In the genomic region with DNA sequence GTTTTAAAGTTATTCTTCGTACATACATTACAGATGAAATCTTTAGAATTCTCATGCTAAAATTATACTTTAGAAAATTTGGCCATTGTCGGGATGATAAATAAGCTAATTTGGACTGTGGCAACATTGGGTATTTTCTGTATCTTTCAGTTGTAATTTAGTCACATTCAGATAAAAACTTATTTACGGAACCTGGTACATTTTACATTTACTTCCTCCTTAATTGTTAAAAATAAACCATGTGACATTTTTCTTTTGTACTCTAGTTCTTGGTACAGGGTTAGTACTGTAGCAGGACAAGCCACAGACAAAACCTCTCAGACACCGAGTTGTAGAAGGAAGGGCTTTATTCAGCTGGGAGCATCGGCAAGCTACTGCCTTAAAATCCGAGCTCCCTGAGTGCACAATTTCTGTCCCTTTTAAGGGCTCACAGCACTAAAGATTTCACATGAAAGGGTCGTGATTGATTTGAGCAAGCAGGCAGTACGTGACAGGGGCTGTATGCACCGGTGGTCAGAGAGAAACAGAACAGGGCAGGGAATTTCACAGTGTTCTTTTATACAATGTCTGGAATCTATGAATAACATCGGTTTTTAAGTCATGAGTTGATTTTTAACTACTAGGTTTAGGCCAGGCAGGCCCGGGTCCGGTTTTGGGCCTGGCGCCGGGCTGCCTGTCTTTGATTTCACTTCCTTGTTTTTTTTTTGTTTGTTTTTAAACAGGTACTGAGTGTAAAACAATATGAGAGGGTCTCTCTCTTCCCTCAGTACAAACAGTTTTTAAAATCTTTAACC, we compare ENCODE assay signal across 11 cellular contexts. TPM values are rescaled to one million over a fixed set of nuclear protein-coding genes. Genes with fewer than 3 reads are reported as not detected.
A peak's percentile ranks its signal among the peaks of the same experiment; 100 is the strongest.
DNase-seq lines count a peak whose midpoint lies in the region; ATAC-seq, FAIRE-seq and TF ChIP-seq lines count a peak whose summit lies in the region.
"Not testable (repeated sequence)": the region's sequence is repeated elsewhere in the genome, so short reads cannot be mapped to it uniquely, and the experiment has no call there.
"Had no signal": no experiment of that assay in that cellular context is flagged by ENCODE, and none has a peak within 500 bp of the region (broad histone marks: within the 10 kb centered on the region; RNA-seq: fewer than 3 reads in every experiment).

No MANE protein-coding gene starts in this region.

- H3K9ac ChIP-seq in NT2/D1 (ENCODE audit: insufficient read length, low read depth) (peak overlapping the region; percentile 42), GM12878 (ENCODE audit: control insufficient read depth, insufficient read depth, low read length) (peak overlapping the region; percentile 60)
- H3K9ac ChIP-seq in mesendoderm (ENCODE audit: low read length) = not testable (repeated sequence)

- SMC1A ChIA-PET in GM12878 (lab: Charles Lee; ENCODE audit: uncharacterized antibody, unreplicated experiment) = interaction anchor here (0.6 to 1.0 kb wide), 2 partner anchors 51 to 52 kb away, joined by 3 read pairs; no protein-coding TSS in a partner anchor

- not testable (repeated sequence) for FAIRE-seq in GM12878 (lab: Jason Lieb, UNC)

- CTCF ChIA-PET in activated CD4-positive, alpha-beta T cell treated with anti-CD3 and anti-CD28 coated beads, Interleukin-2, amount 10 ng/mL, durations not matched to agents 7 days and 5 days (lab: Charles Lee) = interaction anchor here (1.2 kb wide), 1 partner anchor 125 kb away, joined by 3 read pairs; no protein-coding TSS in a partner anchor
- CTCF ChIA-PET in GM12878 (lab: Yijun Ruan, JAX) = interaction anchor here (1.0 to 1.5 kb wide), 3 partner anchors 8 to 98 kb away, joined by 3 to 4 read pairs (median 4); no protein-coding TSS in a partner anchor

- H4K5ac ChIP-seq in mesendoderm (ENCODE audit: low read length) = not testable (repeated sequence)

- TF ChIP-seq CTCF in GM06990 (IDR thresholded peaks at IDR 0.05; ENCODE audit: insufficient read depth, low read length, poor library complexity, severe bottlenecking); GM12878 (IDR thresholded peaks at IDR 0.05 in 2 of 3, conservative IDR thresholded peaks at IDR 0.05 in 1 of 3; ENCODE audit: control insufficient read depth in 2 of 3, extremely low read depth in 1 of 3, insufficient read depth in 1 of 3, low read depth in 3 of 3, low read length in 3 of 3); esophagus squamous epithelium (IDR thresholded peaks at IDR 0.05); upper lobe of right lung (IDR thresholded peaks at IDR 0.05): not testable (repeated sequence)

- POLR2A ChIA-PET in activated CD4-positive, alpha-beta T cell treated with anti-CD3 and anti-CD28 coated beads, Interleukin-2, amount 10 ng/mL, durations not matched to agents 7 days and 5 days (lab: Charles Lee); GM12878 (lab: Charles Lee): not testable (repeated sequence)

- H3K9me3 ChIP-seq in NT2/D1 (ENCODE audit: insufficient read depth, low read length); GM12878 (replicated peaks; ENCODE audit: control insufficient read depth, insufficient read depth, low read length); esophagus squamous epithelium; upper lobe of right lung: not testable (repeated sequence)

- not testable (repeated sequence) for H3K4ac ChIP-seq in mesendoderm (ENCODE audit: low read depth, low read length)

- H3K36me3 ChIP-seq in GM06990 (ENCODE audit: control insufficient read depth, insufficient read depth, low read length); mesendoderm (ENCODE audit: control insufficient read depth, insufficient read depth, low read length): not testable (repeated sequence)
- peaks cover 51% of the 10 kb centered on the region for H3K36me3 ChIP-seq in NT2/D1 (ENCODE audit: insufficient read depth, insufficient read length, low read length)
- peaks cover 5 to 18% of the 10 kb centered on the region in 2 experiments; a peak in 3 of 4 replicates for H3K36me3 ChIP-seq in GM12878 (ENCODE audit: control insufficient read depth in 2 of 2, insufficient read depth in 2 of 2, low read length in 1 of 2)
- H3K36me3 ChIP-seq in esophagus squamous epithelium = peaks cover 11 to 47% (median 20%) of the 10 kb centered on the region in 3 donors
- H3K36me3 ChIP-seq in upper lobe of right lung = peaks cover 40% of the 10 kb centered on the region

- intact Hi-C loops in GM12878 (cut with micrococcal nuclease; ENCODE audit: unreplicated experiment); esophagus squamous epithelium (cut with DNase I); sciatic nerve (cut with DNase I); upper lobe of right lung (cut with DNase I): not testable (repeated sequence)

- not testable (repeated sequence) for H2BK5ac ChIP-seq in mesendoderm (ENCODE audit: low read length)

- RAD21 ChIA-PET in GM12878 (lab: Charles Lee; ENCODE audit: unreplicated experiment) = interaction anchor here (0.9 to 1.2 kb wide), 2 partner anchors 51 to 122 kb away, joined by 3 to 7 read pairs; no protein-coding TSS in a partner anchor

- H3K4me3 Mint-ChIP-seq in activated CD4-positive, alpha-beta T cell treated with anti-CD3 and anti-CD28 coated beads, Interleukin-2, amount 10 ng/mL, durations not matched to agents 7 days and 5 days = peak overlapping the region; percentile 84

- peaks cover 46% of the 10 kb centered on the region for H3K36me3 Mint-ChIP-seq in activated CD4-positive, alpha-beta T cell treated with anti-CD3 and anti-CD28 coated beads, Interleukin-2, amount 10 ng/mL, durations not matched to agents 7 days and 5 days (ENCODE audit: low read depth)

- not testable (repeated sequence) for H2AFZ ChIP-seq in GM12878 (ENCODE audit: control insufficient read depth, low read depth, low read length)

- not testable (repeated sequence) for DNase-seq in GM06990 (ENCODE audit: extremely low read depth, insufficient read length); NT2/D1 (ENCODE audit: low read depth, low spot score); activated CD4-positive, alpha-beta T cell treated with anti-CD3 and anti-CD28 coated beads, Interleukin-2, amount 10 ng/mL, durations not matched to agents 7 days and 5 days; GM12878 (ENCODE audit: low read depth, low spot score); esophagus squamous epithelium (lab: John Stamatoyannopoulos, UW); mesendoderm; upper lobe of right lung
- DNase-seq in sciatic nerve (ENCODE audit: low spot score) = peak; percentile 12

- not testable (repeated sequence) for H4K8ac ChIP-seq in mesendoderm (ENCODE audit: low read depth, low read length)

- H4K20me1 ChIP-seq in GM12878 (ENCODE audit: control insufficient read depth, insufficient read depth) = not testable (repeated sequence)

- not testable (repeated sequence) for H3K9me3 Mint-ChIP-seq in activated CD4-positive, alpha-beta T cell treated with anti-CD3 and anti-CD28 coated beads, Interleukin-2, amount 10 ng/mL, durations not matched to agents 7 days and 5 days

- H3K27me3 ChIP-seq in GM06990 (replicated peaks; ENCODE audit: control insufficient read depth, insufficient read depth, low read length); NT2/D1 (ENCODE audit: insufficient read depth, insufficient read length); GM12878 (replicated peaks in 1 of 2; ENCODE audit: control insufficient read depth in 2 of 2, insufficient read depth in 2 of 2, low read length in 1 of 2); esophagus squamous epithelium; mesendoderm (ENCODE audit: insufficient read depth, low read length, poor library complexity); upper lobe of right lung: not testable (repeated sequence)

- peak overlapping the region; percentile 97 for H3K27ac Mint-ChIP-seq in activated CD4-positive, alpha-beta T cell treated with anti-CD3 and anti-CD28 coated beads, Interleukin-2, amount 10 ng/mL, durations not matched to agents 7 days and 5 days

- H3K4me3 ChIP-seq in GM06990 (replicated peaks; ENCODE audit: low read depth, low read length) = peak overlapping the region; percentile 73
- H3K4me3 ChIP-seq in NT2/D1 (ENCODE audit: insufficient read length, low read depth); mesendoderm (ENCODE audit: low read length): not testable (repeated sequence)
- H3K4me3 ChIP-seq in GM12878 = peak overlapping the region; percentile 80
- H3K4me3 ChIP-seq in esophagus squamous epithelium = peak overlapping the region; percentile 2 to 61 (median 20)
- peak overlapping the region; percentile 34 for H3K4me3 ChIP-seq in upper lobe of right lung

- not testable (repeated sequence) for H3K18ac ChIP-seq in mesendoderm (ENCODE audit: low read length)

- H3K56ac ChIP-seq in mesendoderm (ENCODE audit: low read length) = peak overlapping the region; percentile 36

- H2AK5ac ChIP-seq in mesendoderm (ENCODE audit: low read length) = not testable (repeated sequence)

- TF ChIP-seq EP300 in GM12878 (IDR thresholded peaks at IDR 0.05; ENCODE audit: borderline replicate concordance in 1 of 2, control insufficient read depth in 1 of 2, low read depth in 2 of 2, low read length in 2 of 2) = not testable (repeated sequence)

- BruUV-seq in GM12878 (replicated peaks; lab: Mats Ljungman, UMichigan) = not testable (repeated sequence)

- H3K79me2 ChIP-seq in GM12878 (ENCODE audit: control insufficient read depth, insufficient read depth, low read length) = peaks cover 60% of the 10 kb centered on the region
- H3K79me2 ChIP-seq in mesendoderm (ENCODE audit: control insufficient read depth, insufficient read depth, low read length) = peaks cover 31% of the 10 kb centered on the region

- peak overlapping the region; percentile 98 for H3K4me2 ChIP-seq in GM12878 (ENCODE audit: control insufficient read depth, insufficient read depth)
- H3K4me2 ChIP-seq in mesendoderm (ENCODE audit: low read length) = not testable (repeated sequence)

- TF ChIP-seq RAD21 in GM12878 (IDR thresholded peaks at IDR 0.05; ENCODE audit: insufficient read depth, low read depth, low read length) = not testable (repeated sequence)

- not testable (repeated sequence) for H2BK120ac ChIP-seq in mesendoderm (ENCODE audit: low read depth, low read length)

- H3K23ac ChIP-seq in mesendoderm (ENCODE audit: low read length) = not testable (repeated sequence)

- H3K27ac ChIP-seq in GM12878 (ENCODE audit: control insufficient read depth, insufficient read depth) (peak overlapping the region; percentile 88), esophagus squamous epithelium (peak overlapping the region; percentile 89 to 98 (median 97)), upper lobe of right lung (peak overlapping the region; percentile 87)
- H3K27ac ChIP-seq in mesendoderm (ENCODE audit: low read depth, low read length) = not testable (repeated sequence)

- TF ChIP-seq POLR2A in GM12878 (IDR thresholded peaks at IDR 0.05; ENCODE audit: low read depth, low read length) = not testable (repeated sequence)
- peak in 1 of 4 donors; percentile 17 for TF ChIP-seq POLR2A in esophagus squamous epithelium (IDR thresholded peaks at IDR 0.05)

- in situ Hi-C loops in GM12878 (cut with MboI) = not testable (repeated sequence)

- WGBS in GM12878 (ENCODE audit: insufficient coverage, insufficient replicate concordance, low lambda C conversion rate, missing lambda C conversion rate) = 1% methylated on average over 14 of the region's 14 CpGs
- WGBS in esophagus squamous epithelium, 2 donors = 43 to 53% methylated on average over 14 of the region's 14 CpGs
- no CpG with 5 or more reads among the region's 14 CpGs for WGBS in mesendoderm (ENCODE audit: extremely low coverage, insufficient coverage, low lambda C conversion rate)

- H3K4me1 ChIP-seq in NT2/D1 (ENCODE audit: insufficient read depth, insufficient read length); mesendoderm (ENCODE audit: control insufficient read depth, low read depth, low read length): not testable (repeated sequence)
- peaks cover 18% of the 10 kb centered on the region for H3K4me1 ChIP-seq in GM12878 (ENCODE audit: control insufficient read depth, insufficient read depth, low read length)
- H3K4me1 ChIP-seq in esophagus squamous epithelium = peaks cover 21 to 58% (median 27%) of the 10 kb centered on the region in 3 donors
- peaks cover 30% of the 10 kb centered on the region for H3K4me1 ChIP-seq in upper lobe of right lung

- ATAC-seq in GM12878, sciatic nerve, upper lobe of right lung: not testable (repeated sequence)

- peaks cover 16% of the 10 kb centered on the region for H3K79me1 ChIP-seq in mesendoderm (ENCODE audit: low read length)

- H2BK15ac ChIP-seq in mesendoderm (replicated peaks; ENCODE audit: low read depth) = not testable (repeated sequence)

- not testable (repeated sequence) for H3K27me3 Mint-ChIP-seq in activated CD4-positive, alpha-beta T cell treated with anti-CD3 and anti-CD28 coated beads, Interleukin-2, amount 10 ng/mL, durations not matched to agents 7 days and 5 days

- H3K4me1 Mint-ChIP-seq in activated CD4-positive, alpha-beta T cell treated with anti-CD3 and anti-CD28 coated beads, Interleukin-2, amount 10 ng/mL, durations not matched to agents 7 days and 5 days = peaks cover 62% of the 10 kb centered on the region

RNA-seq across cellular contexts. Expression of a gene that starts 4.4 kb away (rescaled TPM):
- 100 to 1,000 TPM; 145 to 163 TPM for total RNA-seq in activated CD4-positive, alpha-beta T cell treated with anti-CD3 and anti-CD28 coated beads, Interleukin-2, amount 10 ng/mL, durations not matched to agents 7 days and 5 days
- total RNA-seq in GM12878 (2013; cell fraction: nucleolus; rRNA removed) = 144 and 166 TPM in 2 replicates
- total RNA-seq in GM12878 (2014; rRNA removed) = 104 and 109 TPM in 2 replicates
- total RNA-seq in GM12878 (2014; rRNA removed; fragmentation: Illumina TruSeq; extraction: Trizol) = 70.8 and 75.5 TPM in 2 replicates
- total RNA-seq in GM12878 (2021) = 174 and 181 TPM in 2 replicates
- polyA plus RNA-seq in GM12878 (2011; ENCODE audit: low read depth) = 125 TPM
- 177 and 181 TPM in 2 replicates for polyA plus RNA-seq in GM12878 (2011; rRNA removed)
- 185 and 186 TPM in 2 replicates for polyA plus RNA-seq in GM12878 (2011; cell fraction: cytosol; rRNA removed)
- polyA plus RNA-seq in GM12878 (2011; cell fraction: nucleus; rRNA removed) = 124 and 184 TPM in 2 replicates
- 134 and 144 TPM in 2 replicates for polyA plus RNA-seq in GM12878 (2012)
- 196 and 205 TPM in 2 replicates for polyA plus RNA-seq in GM12878 (2014; fragmentation: Illumina TruSeq; extraction: Trizol)
- polyA plus RNA-seq in GM12878 (2014; fragmentation: Nextera tagmentation; extraction: Ambion mirVana) = 100 to 1,000 TPM in 1 of 2 experiments, 10 to 100 TPM in 1; 63.5 to 101 TPM
- 128 and 136 TPM in 2 replicates for polyA plus RNA-seq in GM12878 (2014; rRNA removed)
- 100 to 1,000 TPM; 196 to 213 TPM for polyA plus RNA-seq in GM12878 (2016; fragmentation: Nextera tagmentation; extraction: Ambion mirVana)
- 167 and 190 TPM in 2 replicates for polyA minus RNA-seq in GM12878 (2011; rRNA and poly(A)+ RNA removed)
- 64.7 and 79.8 TPM in 2 replicates for polyA minus RNA-seq in GM12878 (2011; cell fraction: cytosol; rRNA and poly(A)+ RNA removed)
- 66.1 and 137 TPM in 2 replicates for polyA minus RNA-seq in GM12878 (2011; cell fraction: nucleus; rRNA and poly(A)+ RNA removed)
- 100 to 1,000 TPM in 2 of 4 donors, 10 to 100 TPM in 2; 66.6 to 136 (median 87.9) TPM for total RNA-seq in esophagus squamous epithelium
- 171 TPM for polyA plus RNA-seq in mesendoderm (2013, experiment 1 of 2)
- polyA plus RNA-seq in mesendoderm (2013, experiment 2 of 2) = 171 TPM
- 162 TPM for total RNA-seq in sciatic nerve
- total RNA-seq in upper lobe of right lung = 213 TPM

RNA-seq across cellular contexts. Expression of a gene that starts 33.7 kb away (rescaled TPM):
- total RNA-seq in activated CD4-positive, alpha-beta T cell treated with anti-CD3 and anti-CD28 coated beads, Interleukin-2, amount 10 ng/mL, durations not matched to agents 7 days and 5 days = not detected
- 0.39 TPM in 1 of 2 replicates, not detected in the other for total RNA-seq in GM12878 (2013; cell fraction: nucleolus; rRNA removed)
- total RNA-seq in GM12878 (2014; rRNA removed) (not detected in 2 replicates), GM12878 (2014; rRNA removed; fragmentation: Illumina TruSeq; extraction: Trizol) (not detected in 2 replicates), GM12878 (2021) (not detected in 2 replicates), esophagus squamous epithelium (not detected), sciatic nerve (0.31 TPM), upper lobe of right lung (not detected)
- not detected for polyA plus RNA-seq in GM12878 (2011; ENCODE audit: low read depth)
- polyA plus RNA-seq in GM12878 (2011; rRNA removed) (not detected in 2 replicates), GM12878 (2014; fragmentation: Illumina TruSeq; extraction: Trizol) (0.04 TPM in 1 of 2 replicates, not detected in the other), GM12878 (2014; fragmentation: Nextera tagmentation; extraction: Ambion mirVana) (not detected), GM12878 (2014; rRNA removed) (not detected in 2 replicates), GM12878 (2016; fragmentation: Nextera tagmentation; extraction: Ambion mirVana) (under 1 TPM in 1 of 2 experiments, not detected in 1; 0.05 TPM)
- 0.09 TPM in 1 of 2 replicates, not detected in the other for polyA plus RNA-seq in GM12878 (2011; cell fraction: cytosol; rRNA removed)
- polyA plus RNA-seq in GM12878 (2011; cell fraction: nucleus; rRNA removed) = 0.28 and 0.42 TPM in 2 replicates
- 0.03 and 0.11 TPM in 2 replicates for polyA plus RNA-seq in GM12878 (2012)
- not detected in 2 replicates for polyA minus RNA-seq in GM12878 (2011; rRNA and poly(A)+ RNA removed)
- polyA minus RNA-seq in GM12878 (2011; cell fraction: cytosol; rRNA and poly(A)+ RNA removed) = not detected in 2 replicates
- not detected in 2 replicates for polyA minus RNA-seq in GM12878 (2011; cell fraction: nucleus; rRNA and poly(A)+ RNA removed)
- polyA plus RNA-seq in mesendoderm (2013, experiment 1 of 2) = 0.04 TPM
- polyA plus RNA-seq in mesendoderm (2013, experiment 2 of 2) = 0.03 TPM
- total RNA-seq: ascending aorta, GM23248, left ventricle myocardium superior had no signal
- polyA plus RNA-seq: GM23248 had no signal

RNA-seq across cellular contexts. Expression of a gene that starts 43.5 kb away (rescaled TPM):
- not detected for total RNA-seq in activated CD4-positive, alpha-beta T cell treated with anti-CD3 and anti-CD28 coated beads, Interleukin-2, amount 10 ng/mL, durations not matched to agents 7 days and 5 days
- not detected in 2 replicates for total RNA-seq in GM12878 (2013; cell fraction: nucleolus; rRNA removed)
- not detected in 2 replicates for total RNA-seq in GM12878 (2014; rRNA removed)
- total RNA-seq in GM12878 (2014; rRNA removed; fragmentation: Illumina TruSeq; extraction: Trizol) = not detected in 2 replicates
- not detected in 2 replicates for total RNA-seq in GM12878 (2021)
- polyA plus RNA-seq in GM12878 (2011; ENCODE audit: low read depth) = not detected
- polyA plus RNA-seq in GM12878 (2011; rRNA removed) = not detected in 2 replicates
- polyA plus RNA-seq in GM12878 (2011; cell fraction: cytosol; rRNA removed) = not detected in 2 replicates
- not detected in 2 replicates for polyA plus RNA-seq in GM12878 (2011; cell fraction: nucleus; rRNA removed)
- not detected in 2 replicates for polyA plus RNA-seq in GM12878 (2012)
- not detected in 2 replicates for polyA plus RNA-seq in GM12878 (2014; fragmentation: Illumina TruSeq; extraction: Trizol)
- not detected for polyA plus RNA-seq in GM12878 (2014; fragmentation: Nextera tagmentation; extraction: Ambion mirVana)
- polyA plus RNA-seq in GM12878 (2014; rRNA removed) = not detected in 2 replicates
- not detected for polyA plus RNA-seq in GM12878 (2016; fragmentation: Nextera tagmentation; extraction: Ambion mirVana)
- not detected in 2 replicates for polyA minus RNA-seq in GM12878 (2011; rRNA and poly(A)+ RNA removed)
- not detected in 2 replicates for polyA minus RNA-seq in GM12878 (2011; cell fraction: cytosol; rRNA and poly(A)+ RNA removed)
- polyA minus RNA-seq in GM12878 (2011; cell fraction: nucleus; rRNA and poly(A)+ RNA removed) = not detected in 2 replicates
- not detected for total RNA-seq in esophagus squamous epithelium
- polyA plus RNA-seq in mesendoderm (2013, experiment 1 of 2) = not detected
- not detected for polyA plus RNA-seq in mesendoderm (2013, experiment 2 of 2)
- 1.4 TPM for total RNA-seq in sciatic nerve
- total RNA-seq in upper lobe of right lung = not detected
- total RNA-seq: ascending aorta, GM23248 had no signal
- polyA plus RNA-seq: GM23248 had no signal
